Comparison of ENCODE assay signal across 14 cellular contexts in genomic region chrX:131366387-131366786, GRCh38.
DNase-seq lines count a peak whose midpoint lies in the region; TF ChIP-seq lines count a peak whose summit lies in the region.
"Had no signal": no experiment of that assay in that cellular context is flagged by ENCODE, and none has a peak within 500 bp of the region (broad histone marks: within the 10 kb centered on the region; RNA-seq: fewer than 3 reads in every experiment).

No MANE protein-coding gene starts in this region.

- H3K36me3 ChIP-seq in colonic mucosa, result no peaks in the 10 kb centered on the region

- H3K27ac Mint-ChIP-seq in nephron progenitor cell, result no peak overlapping the region
- H3K27ac Mint-ChIP-seq in CD14-positive monocyte, result no peak overlapping the region
- H3K27ac Mint-ChIP-seq: activated T-helper 17 cell treated with anti-CD3 and anti-CD28 coated beads, Interleukin-2, amount 50 U/mL, for 72 hours had no signal

- intact Hi-C loops in CD14-positive monocyte (cut with micrococcal nuclease) (no loop called here), colonic mucosa (cut with DNase I) (no loop called here)

- H3K27me3 Mint-ChIP-seq in nephron progenitor cell (ENCODE audit: low read depth, poor library complexity) (peaks cover 5% of the 10 kb centered on the region), CD14-positive monocyte (ENCODE audit: low read depth in 3 of 3) (peaks cover 0 to 9% (median 4%) of the 10 kb centered on the region in 3 donors)
- H3K27me3 Mint-ChIP-seq: activated T-helper 17 cell treated with anti-CD3 and anti-CD28 coated beads, Interleukin-2, amount 50 U/mL, for 72 hours had no signal

- peak; percentile 25 for DNase-seq in ELF-1 (ENCODE audit: low read depth, low spot score)
- DNase-seq in Kasumi-1 (lab: John Stamatoyannopoulos, UW), result peak; percentile 0 to 3
- peak; percentile 0 for DNase-seq in cerebellum (ENCODE audit: low spot score)
- no peak for DNase-seq in nephron progenitor cell
- no peak for DNase-seq in NCI-H446 treated with DMSO at 0.1 percent for 48 hours (lab: John Stamatoyannopoulos, UW)
- no peak for DNase-seq in CD14-positive monocyte (ENCODE audit: low spot score)
- DNase-seq in colonic mucosa, result no peak
- DNase-seq in central memory CD4-positive, alpha-beta T cell, result no peak
- DNase-seq: activated CD4-positive, CD25-positive, alpha-beta regulatory T cell; foreskin fibroblast; GOT3; mucosa of descending colon; stimulated activated CD4-positive, alpha-beta T cell treated with anti-CD3 and anti-CD28 coated beads, Interleukin-12 subunit alpha, Interleukin-12 subunit beta, amount 100 ng/mL, for 4 hours had no signal

- H3K9me3 ChIP-seq in colonic mucosa, result no peaks in the 10 kb centered on the region
- H3K9me3 ChIP-seq: mucosa of descending colon had no signal

- H3K36me3 Mint-ChIP-seq in nephron progenitor cell (ENCODE audit: low read depth) (peaks cover 9% of the 10 kb centered on the region), CD14-positive monocyte (no peaks in the 10 kb centered on the region)

- no peak overlapping the region for H3K4me3 Mint-ChIP-seq in nephron progenitor cell
- no peak overlapping the region for H3K4me3 Mint-ChIP-seq in CD14-positive monocyte
- H3K4me3 Mint-ChIP-seq: activated T-helper 17 cell treated with anti-CD3 and anti-CD28 coated beads, Interleukin-2, amount 50 U/mL, for 72 hours had no signal

- no peak overlapping the region for H3K27ac ChIP-seq in colonic mucosa

- H3K27me3 ChIP-seq in colonic mucosa, result no peaks in the 10 kb centered on the region

- no peaks in the 10 kb centered on the region for H3K4me1 ChIP-seq in colonic mucosa

- H3K9ac ChIP-seq in colonic mucosa (ENCODE audit: low read depth in 2 of 2, low read length in 2 of 2), result no peak overlapping the region

- H3K4me3 ChIP-seq in colonic mucosa, result no peak overlapping the region
- H3K4me3 ChIP-seq: mucosa of descending colon had no signal

- TF ChIP-seq CTCF in nephron progenitor cell (IDR thresholded peaks at IDR 0.05), result peak; percentile 27
- TF ChIP-seq CTCF in CD14-positive monocyte (IDR thresholded peaks at IDR 0.05), result no peak
- TF ChIP-seq CTCF in colonic mucosa (IDR thresholded peaks at IDR 0.05), result no peak

- H3K9me3 Mint-ChIP-seq in nephron progenitor cell (no peaks in the 10 kb centered on the region), CD14-positive monocyte (peaks cover 0 to 3% (median 0%) of the 10 kb centered on the region in 7 donors)
- H3K9me3 Mint-ChIP-seq: activated T-helper 17 cell treated with anti-CD3 and anti-CD28 coated beads, Interleukin-2, amount 50 U/mL, for 72 hours had no signal

- H3K4me1 Mint-ChIP-seq in nephron progenitor cell (peaks cover 8% of the 10 kb centered on the region), CD14-positive monocyte (no peaks in the 10 kb centered on the region)
- H3K4me1 Mint-ChIP-seq: activated T-helper 17 cell treated with anti-CD3 and anti-CD28 coated beads, Interleukin-2, amount 50 U/mL, for 72 hours had no signal

Comparison
In these comparisons a context has a peak if more than half of its experiments do, and no peak if none do; other contexts are left out.
1. DNase-seq: peak in ELF-1 (single experiment), Kasumi-1 (2 of 2) and cerebellum (single experiment); none in nephron progenitor cell (single experiment), NCI-H446 treated with DMSO at 0.1 percent for 48 hours (single experiment), CD14-positive monocyte (single experiment), colonic mucosa (single experiment) and central memory CD4-positive, alpha-beta T cell (single experiment).